In genomic region chr2:152500777-152501176, GRCh38 we compare ENCODE assay signal across 16 cellular contexts.
DNase-seq lines count a peak whose midpoint lies in the region; ATAC-seq and TF ChIP-seq lines count a peak whose summit lies in the region.
"Had no signal": no experiment of that assay in that cellular context is flagged by ENCODE, and none has a peak within 500 bp of the region (broad histone marks: within the 10 kb centered on the region; RNA-seq: fewer than 3 reads in every experiment).

No MANE protein-coding gene starts in this region.

- in situ Hi-C loops in transverse colon (cut with MboI; ENCODE audit: low pct_ligation_motif_present in 1 of 4, low pct_unique_long_range_greater_than_20kb in 1 of 4, low sequenced_read_pairs in 3 of 4): no loop called here

- H3K27ac ChIP-seq in caudate nucleus (ENCODE audit: low read depth, low read length) (peak overlapping the region; percentile 69), transverse colon (peak overlapping the region; percentile 23 to 71 (median 70))

- no peak for TF ChIP-seq EP300 in transverse colon (IDR thresholded peaks at IDR 0.05; ENCODE audit: low read depth)

- DNase-seq in caudate nucleus (lab: John Stamatoyannopoulos, UW): peak in 6 of 61 donors; percentile 13 to 35 (median 30)
- DNase-seq in left ventricle myocardium superior: peak; percentile 63
- peak; percentile 51 for DNase-seq in retinal pigment epithelial cell (ENCODE audit: low read depth)
- DNase-seq in transverse colon: no peak
- no peak for DNase-seq in activated CD4-positive, alpha-beta T cell treated with anti-CD3 and anti-CD28 coated beads, Interleukin-2, amount 50 U/mL, for 4 hours
- DNase-seq in germinal center (ENCODE audit: low spot score): no peak
- DNase-seq: activated CD8-positive, alpha-beta memory T cell treated with anti-CD3 and anti-CD28 coated beads for 24 hours; DMS 273 treated with DMSO at 0.1 percent for 48 hours; naive thymus-derived CD8-positive, alpha-beta T cell; NCI-H1436 treated with DMSO at 0.1 percent for 48 hours; NCI-H345; NK-92 treated with Interleukin-12 subunit alpha and Interleukin-12 subunit beta, amount 100 ng/mL, for 24 hours; SHP77; T-helper 2 cell had no signal

- H3K4me1 ChIP-seq in transverse colon: peaks cover 0 to 33% (median 9%) of the 10 kb centered on the region in 4 donors

- H3K4me3 ChIP-seq in retinal pigment epithelial cell (ENCODE audit: low read length) (no peak overlapping the region), transverse colon (no peak overlapping the region)
- H3K4me3 ChIP-seq: lung had no signal

- no peaks in the 10 kb centered on the region for H3K27me3 ChIP-seq in transverse colon

- H3K36me3 ChIP-seq in transverse colon: no peaks in the 10 kb centered on the region

- intact Hi-C loops in left ventricle myocardium superior (cut with micrococcal nuclease) (no loop called here), transverse colon (cut with DNase I; ENCODE audit: low total_unique reads) (no loop called here)

- TF ChIP-seq POLR2A in transverse colon (IDR thresholded peaks at IDR 0.05): no peak

- H3K9me3 ChIP-seq in transverse colon: no peaks in the 10 kb centered on the region

- peak; percentile 51 for ATAC-seq in left ventricle myocardium superior
- no peak for ATAC-seq in GM19023 (IDR thresholded peaks at IDR 0.05; ENCODE audit: unreplicated experiment)
- ATAC-seq: naive thymus-derived CD8-positive, alpha-beta T cell had no signal

- WGBS in transverse colon (ENCODE audit: low coverage in 1 of 2), 2 donors: 80 to 89% methylated on average over 5 to 7 of the region's 7 CpGs

- no peak for TF ChIP-seq CTCF in retinal pigment epithelial cell (conservative IDR thresholded peaks at IDR 0.05; ENCODE audit: low read depth, low read length)
- no peak for TF ChIP-seq CTCF in transverse colon (IDR thresholded peaks at IDR 0.05)

Comparison
In these comparisons a context has a peak if more than half of its experiments do, and no peak if none do; other contexts are left out.
1. DNase-seq: peak in left ventricle myocardium superior (single experiment) and retinal pigment epithelial cell (single experiment); none in transverse colon (single experiment), activated CD4-positive, alpha-beta T cell treated with anti-CD3 and anti-CD28 coated beads, Interleukin-2, amount 50 U/mL, for 4 hours (0 of 2) and germinal center (single experiment).